8 cellular contexts compared by ENCODE assay signal in the genomic region with DNA sequence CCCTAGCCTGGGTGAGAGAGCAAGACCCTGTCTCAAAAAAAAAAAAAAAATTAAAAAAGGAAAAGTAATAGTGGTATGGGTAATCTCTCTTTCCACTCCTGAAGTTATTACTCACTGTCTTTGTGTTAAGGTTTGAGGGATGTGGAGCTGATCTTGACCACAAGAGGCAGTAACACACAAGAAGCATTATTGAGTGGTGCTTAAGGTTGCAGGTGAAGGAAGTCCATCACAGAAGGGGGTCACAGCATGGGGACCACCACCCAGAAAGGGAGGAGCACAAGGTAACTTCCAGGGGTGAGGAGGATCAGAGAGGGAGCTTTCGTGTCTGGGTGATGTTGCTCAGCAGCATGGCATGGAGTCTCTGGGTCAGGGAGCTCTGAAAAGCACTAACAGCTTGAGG.
DNase-seq lines count a peak whose midpoint lies in the region; ATAC-seq, FAIRE-seq and TF ChIP-seq lines count a peak whose summit lies in the region.

No MANE protein-coding gene starts in this region.

- no peak for TF ChIP-seq POLR2A in H54 (IDR thresholded peaks at IDR 0.05; ENCODE audit: low read depth, low read length)

- no peak overlapping the region for H3K9ac ChIP-seq in liver (ENCODE audit: low read depth in 1 of 2, low read length in 2 of 2)

- no peaks in the 10 kb centered on the region for H3K27me3 ChIP-seq in liver (ENCODE audit: control insufficient read depth in 4 of 4, insufficient read depth in 4 of 4, low read length in 3 of 4)

- peak; percentile 20 to 38 for TF ChIP-seq RAD21 in liver (IDR thresholded peaks at IDR 0.05)

- no peak for FAIRE-seq in H54 (lab: Jason Lieb, UNC)

- no peaks in the 10 kb centered on the region for H3K36me3 ChIP-seq in liver (ENCODE audit: control insufficient read depth in 4 of 4, insufficient read depth in 3 of 4, low read depth in 1 of 4, low read length in 3 of 4)

- no peak overlapping the region for H3K4me3 ChIP-seq in liver (ENCODE audit: low read depth in 1 of 3, low read length in 3 of 3)

- no peak for TF ChIP-seq CTCF in liver (IDR thresholded peaks at IDR 0.05; ENCODE audit: low read depth, low read length, missing input control)

- WGBS in liver, result 82% methylated on average over 1 of the region's 1 CpG

- no peaks in the 10 kb centered on the region for H3K9me3 ChIP-seq in liver (ENCODE audit: control insufficient read depth in 4 of 4, low read length in 3 of 4)

- ATAC-seq in GM21529 (IDR thresholded peaks at IDR 0.05; ENCODE audit: unreplicated experiment), result peak; percentile 45
- peak; percentile 56; the same call in 2 of the 3 replicates for ATAC-seq in SK-N-SH treated with all-trans-retinoic acid at 6 μM for 48 hours

- no peak overlapping the region for H3K27ac ChIP-seq in liver (ENCODE audit: low read depth in 1 of 2, low read length in 2 of 2)

- DNase-seq in DMS53 (lab: John Stamatoyannopoulos, UW) (peak; percentile 36), H54 (ENCODE audit: insufficient read length, low spot score) (no peak), DMS153 (lab: John Stamatoyannopoulos, UW) (no peak), cortex of kidney (lab: John Stamatoyannopoulos, UW) (no peak), NCI-H1105 (lab: John Stamatoyannopoulos, UW) (no peak)

- no peaks in the 10 kb centered on the region for H3K4me1 ChIP-seq in liver (ENCODE audit: control insufficient read depth in 4 of 4, insufficient read depth in 4 of 4, low read length in 3 of 4)

TF ChIP-seq in SK-N-SH treated with all-trans-retinoic acid at 6 μM for 48 hours, 23 proteins besides CTCF, POLR2A, EP300 and RAD21 (continues in another document):
- TF ChIP-seq CSDC2 (CRISPR knock-in tag; IDR thresholded peaks at IDR 0.05) (no peak), ZNF8 (CRISPR knock-in tag; IDR thresholded peaks at IDR 0.05) (no peak), BACH2 (CRISPR knock-in tag; IDR thresholded peaks at IDR 0.05; ENCODE audit: borderline replicate concordance) (no peak), ZFP3 (CRISPR knock-in tag; IDR thresholded peaks at IDR 0.05) (no peak), ZFP30 (CRISPR knock-in tag; IDR thresholded peaks at IDR 0.05) (no peak), PPARA (CRISPR knock-in tag; IDR thresholded peaks at IDR 0.05; ENCODE audit: borderline replicate concordance) (no peak), ESRRG (CRISPR knock-in tag; IDR thresholded peaks at IDR 0.05) (no peak), TCF4 (CRISPR knock-in tag; IDR thresholded peaks at IDR 0.05; ENCODE audit: borderline replicate concordance) (no peak), ZNF565 (CRISPR knock-in tag; conservative IDR thresholded peaks at IDR 0.05; ENCODE audit: low read depth) (no peak), GLIS3 (CRISPR knock-in tag; IDR thresholded peaks at IDR 0.05) (no peak), RARB (CRISPR knock-in tag; IDR thresholded peaks at IDR 0.05) (no peak)
- TF ChIP-seq, protein P1, sequence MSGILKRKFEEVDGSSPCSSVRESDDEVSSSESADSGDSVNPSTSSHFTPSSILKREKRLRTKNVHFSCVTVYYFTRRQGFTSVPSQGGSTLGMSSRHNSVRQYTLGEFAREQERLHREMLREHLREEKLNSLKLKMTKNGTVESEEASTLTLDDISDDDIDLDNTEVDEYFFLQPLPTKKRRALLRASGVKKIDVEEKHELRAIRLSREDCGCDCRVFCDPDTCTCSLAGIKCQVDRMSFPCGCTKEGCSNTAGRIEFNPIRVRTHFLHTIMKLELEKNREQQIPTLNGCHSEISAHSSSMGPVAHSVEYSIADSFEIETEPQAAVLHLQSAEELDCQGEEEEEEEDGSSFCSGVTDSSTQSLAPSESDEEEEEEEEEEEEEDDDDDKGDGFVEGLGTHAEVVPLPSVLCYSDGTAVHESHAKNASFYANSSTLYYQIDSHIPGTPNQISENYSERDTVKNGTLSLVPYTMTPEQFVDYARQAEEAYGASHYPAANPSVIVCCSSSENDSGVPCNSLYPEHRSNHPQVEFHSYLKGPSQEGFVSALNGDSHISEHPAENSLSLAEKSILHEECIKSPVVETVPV (CRISPR knock-in tag; IDR thresholded peaks at IDR 0.05), result no peak
- TF ChIP-seq, protein P2, sequence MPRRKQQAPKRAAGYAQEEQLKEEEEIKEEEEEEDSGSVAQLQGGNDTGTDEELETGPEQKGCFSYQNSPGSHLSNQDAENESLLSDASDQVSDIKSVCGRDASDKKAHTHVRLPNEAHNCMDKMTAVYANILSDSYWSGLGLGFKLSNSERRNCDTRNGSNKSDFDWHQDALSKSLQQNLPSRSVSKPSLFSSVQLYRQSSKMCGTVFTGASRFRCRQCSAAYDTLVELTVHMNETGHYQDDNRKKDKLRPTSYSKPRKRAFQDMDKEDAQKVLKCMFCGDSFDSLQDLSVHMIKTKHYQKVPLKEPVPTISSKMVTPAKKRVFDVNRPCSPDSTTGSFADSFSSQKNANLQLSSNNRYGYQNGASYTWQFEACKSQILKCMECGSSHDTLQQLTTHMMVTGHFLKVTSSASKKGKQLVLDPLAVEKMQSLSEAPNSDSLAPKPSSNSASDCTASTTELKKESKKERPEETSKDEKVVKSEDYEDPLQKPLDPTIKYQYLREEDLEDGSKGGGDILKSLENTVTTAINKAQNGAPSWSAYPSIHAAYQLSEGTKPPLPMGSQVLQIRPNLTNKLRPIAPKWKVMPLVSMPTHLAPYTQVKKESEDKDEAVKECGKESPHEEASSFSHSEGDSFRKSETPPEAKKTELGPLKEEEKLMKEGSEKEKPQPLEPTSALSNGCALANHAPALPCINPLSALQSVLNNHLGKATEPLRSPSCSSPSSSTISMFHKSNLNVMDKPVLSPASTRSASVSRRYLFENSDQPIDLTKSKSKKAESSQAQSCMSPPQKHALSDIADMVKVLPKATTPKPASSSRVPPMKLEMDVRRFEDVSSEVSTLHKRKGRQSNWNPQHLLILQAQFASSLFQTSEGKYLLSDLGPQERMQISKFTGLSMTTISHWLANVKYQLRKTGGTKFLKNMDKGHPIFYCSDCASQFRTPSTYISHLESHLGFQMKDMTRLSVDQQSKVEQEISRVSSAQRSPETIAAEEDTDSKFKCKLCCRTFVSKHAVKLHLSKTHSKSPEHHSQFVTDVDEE (CRISPR knock-in tag; IDR thresholded peaks at IDR 0.05), result no peak

TF ChIP-seq in liver, 16 proteins besides CTCF, POLR2A, EP300 and RAD21:
- no peak for TF ChIP-seq HNF4G (IDR thresholded peaks at IDR 0.05)
- TF ChIP-seq FOXA2 (IDR thresholded peaks at IDR 0.05), result no peak
- TF ChIP-seq, protein P3, sequence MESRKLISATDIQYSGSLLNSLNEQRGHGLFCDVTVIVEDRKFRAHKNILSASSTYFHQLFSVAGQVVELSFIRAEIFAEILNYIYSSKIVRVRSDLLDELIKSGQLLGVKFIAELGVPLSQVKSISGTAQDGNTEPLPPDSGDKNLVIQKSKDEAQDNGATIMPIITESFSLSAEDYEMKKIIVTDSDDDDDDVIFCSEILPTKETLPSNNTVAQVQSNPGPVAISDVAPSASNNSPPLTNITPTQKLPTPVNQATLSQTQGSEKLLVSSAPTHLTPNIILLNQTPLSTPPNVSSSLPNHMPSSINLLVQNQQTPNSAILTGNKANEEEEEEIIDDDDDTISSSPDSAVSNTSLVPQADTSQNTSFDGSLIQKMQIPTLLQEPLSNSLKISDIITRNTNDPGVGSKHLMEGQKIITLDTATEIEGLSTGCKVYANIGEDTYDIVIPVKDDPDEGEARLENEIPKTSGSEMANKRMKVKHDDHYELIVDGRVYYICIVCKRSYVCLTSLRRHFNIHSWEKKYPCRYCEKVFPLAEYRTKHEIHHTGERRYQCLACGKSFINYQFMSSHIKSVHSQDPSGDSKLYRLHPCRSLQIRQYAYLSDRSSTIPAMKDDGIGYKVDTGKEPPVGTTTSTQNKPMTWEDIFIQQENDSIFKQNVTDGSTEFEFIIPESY (IDR thresholded peaks at IDR 0.05), result no peak
- TF ChIP-seq HNF4A (conservative IDR thresholded peaks at IDR 0.05), result no peak
- TF ChIP-seq JUND (IDR thresholded peaks at IDR 0.05), result no peak
- TF ChIP-seq, protein P4, sequence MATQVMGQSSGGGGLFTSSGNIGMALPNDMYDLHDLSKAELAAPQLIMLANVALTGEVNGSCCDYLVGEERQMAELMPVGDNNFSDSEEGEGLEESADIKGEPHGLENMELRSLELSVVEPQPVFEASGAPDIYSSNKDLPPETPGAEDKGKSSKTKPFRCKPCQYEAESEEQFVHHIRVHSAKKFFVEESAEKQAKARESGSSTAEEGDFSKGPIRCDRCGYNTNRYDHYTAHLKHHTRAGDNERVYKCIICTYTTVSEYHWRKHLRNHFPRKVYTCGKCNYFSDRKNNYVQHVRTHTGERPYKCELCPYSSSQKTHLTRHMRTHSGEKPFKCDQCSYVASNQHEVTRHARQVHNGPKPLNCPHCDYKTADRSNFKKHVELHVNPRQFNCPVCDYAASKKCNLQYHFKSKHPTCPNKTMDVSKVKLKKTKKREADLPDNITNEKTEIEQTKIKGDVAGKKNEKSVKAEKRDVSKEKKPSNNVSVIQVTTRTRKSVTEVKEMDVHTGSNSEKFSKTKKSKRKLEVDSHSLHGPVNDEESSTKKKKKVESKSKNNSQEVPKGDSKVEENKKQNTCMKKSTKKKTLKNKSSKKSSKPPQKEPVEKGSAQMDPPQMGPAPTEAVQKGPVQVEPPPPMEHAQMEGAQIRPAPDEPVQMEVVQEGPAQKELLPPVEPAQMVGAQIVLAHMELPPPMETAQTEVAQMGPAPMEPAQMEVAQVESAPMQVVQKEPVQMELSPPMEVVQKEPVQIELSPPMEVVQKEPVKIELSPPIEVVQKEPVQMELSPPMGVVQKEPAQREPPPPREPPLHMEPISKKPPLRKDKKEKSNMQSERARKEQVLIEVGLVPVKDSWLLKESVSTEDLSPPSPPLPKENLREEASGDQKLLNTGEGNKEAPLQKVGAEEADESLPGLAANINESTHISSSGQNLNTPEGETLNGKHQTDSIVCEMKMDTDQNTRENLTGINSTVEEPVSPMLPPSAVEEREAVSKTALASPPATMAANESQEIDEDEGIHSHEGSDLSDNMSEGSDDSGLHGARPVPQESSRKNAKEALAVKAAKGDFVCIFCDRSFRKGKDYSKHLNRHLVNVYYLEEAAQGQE (IDR thresholded peaks at IDR 0.05), result no peak
- TF ChIP-seq FOXA1 (IDR thresholded peaks at IDR 0.05), result no peak
- no peak for TF ChIP-seq YY1 (IDR thresholded peaks at IDR 0.05)
- TF ChIP-seq NR2F2 (IDR thresholded peaks at IDR 0.05), result no peak
- TF ChIP-seq, protein P5, sequence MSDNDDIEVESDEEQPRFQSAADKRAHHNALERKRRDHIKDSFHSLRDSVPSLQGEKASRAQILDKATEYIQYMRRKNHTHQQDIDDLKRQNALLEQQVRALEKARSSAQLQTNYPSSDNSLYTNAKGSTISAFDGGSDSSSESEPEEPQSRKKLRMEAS (IDR thresholded peaks at IDR 0.05), result no peak
- no peak for TF ChIP-seq RXRA (IDR thresholded peaks at IDR 0.05)
- no peak for TF ChIP-seq SP1 (IDR thresholded peaks at IDR 0.05)
